5 cellular contexts compared by ENCODE assay signal in the genomic region with DNA sequence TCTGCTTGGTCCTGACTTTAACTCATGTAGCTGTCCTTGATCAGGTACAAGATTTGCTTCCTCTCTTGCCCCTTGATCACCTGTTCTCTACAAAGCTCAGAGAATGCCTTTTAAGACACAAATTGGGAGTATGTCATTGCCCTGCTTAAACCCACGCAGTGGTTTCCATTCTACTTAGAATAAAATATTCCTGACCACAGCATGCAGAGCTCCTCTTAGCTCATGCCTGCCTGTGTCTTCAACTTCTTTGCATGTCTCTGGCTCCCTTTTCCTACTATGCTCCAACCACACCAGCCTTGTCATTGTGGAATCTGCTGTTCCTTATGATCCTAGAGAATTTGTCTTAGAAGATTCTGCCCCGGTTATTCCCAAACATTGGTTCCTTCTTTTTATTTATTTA.
"Had no signal": no experiment of that assay in that cellular context is flagged by ENCODE, and none has a peak within 500 bp of the region (broad histone marks: within the 10 kb centered on the region; RNA-seq: fewer than 3 reads in every experiment).

No MANE protein-coding gene starts in this region.

- H3K27ac ChIP-seq: GM23248 had no signal

- H3K4me3 ChIP-seq: GM23248, K562 had no signal

- DNase-seq: GM23248, H9, HCEC 1CT, IMR-90 had no signal

- H3K4me3 Mint-ChIP-seq: H9 had no signal

- H2AFZ ChIP-seq: GM23248 had no signal

- ATAC-seq: K562 had no signal

- H3K27ac Mint-ChIP-seq: H9 had no signal
